Comparison of ENCODE assay signal across 8 cellular contexts in genomic region chr15:74615313-74616019, GRCh38. TPM values are rescaled to one million over a fixed set of nuclear protein-coding genes. Genes with fewer than 3 reads are reported as not detected.
A peak's percentile ranks its signal among the peaks of the same experiment; 100 is the strongest.
DNase-seq lines count a peak whose midpoint lies in the region; ATAC-seq and TF ChIP-seq lines count a peak whose summit lies in the region.

Gene CLK3 (plus strand): TSS chr15:74615836. CDS start chr15:74619197, 3,361 bp downstream.

- no peaks in the 10 kb centered on the region for H3K27me3 ChIP-seq in mammary epithelial cell (ENCODE audit: insufficient read depth, low read length)

- ATAC-seq in GM18907 (IDR thresholded peaks at IDR 0.05; ENCODE audit: unreplicated experiment) (peak; percentile 77), HG03139 (IDR thresholded peaks at IDR 0.05; ENCODE audit: unreplicated experiment) (peak; percentile 79)

- H3K4me1 ChIP-seq in mammary epithelial cell (ENCODE audit: insufficient read depth, low read length), result peaks cover 33% of the 10 kb centered on the region

- CTCF ChIA-PET in AG04449 (lab: Yijun Ruan, JAX), result interaction anchor here (1.0 to 46.3 kb wide), 6 partner anchors 14 to 241 kb away, joined by 3 to 1672 read pairs (median 10); partner anchors contain the start of gene CSK
- CTCF ChIA-PET in mammary epithelial cell (lab: Charles Lee; ENCODE audit: low non-redundant PET), result interaction anchor here (0.5 kb wide), 3 partner anchors 49 to 375 kb away, joined by 3 to 11 read pairs (median 3); no protein-coding TSS in a partner anchor

- in situ Hi-C loops in mammary epithelial cell (cut with MboI; ENCODE audit: low sequenced_read_pairs in 2 of 2), result no loop called here

- H3K36me3 ChIP-seq in mammary epithelial cell (ENCODE audit: insufficient read depth, low read length), result peaks cover 11% of the 10 kb centered on the region

- dilution Hi-C loops in mammary epithelial cell (cut with HindIII; ENCODE audit: low sequenced_read_pairs), result no loop called here

- peak; percentile 41 for DNase-seq in AG04449 (ENCODE audit: low read depth, low spot score)
- DNase-seq in NCI-H2227 treated with DMSO at 0.1 percent for 48 hours (lab: John Stamatoyannopoulos, UW), result peak; percentile 82
- peak; percentile 95 for DNase-seq in mammary epithelial cell
- peak; percentile 99 for DNase-seq in iPS-NIHi7 (ENCODE audit: extremely low spot score)
- peak; percentile 66 for DNase-seq in smooth muscle cell of the brain vasculature (ENCODE audit: low read depth, low spot score)

- intact Hi-C loops in mammary epithelial cell (cut with micrococcal nuclease), result loop anchor here (1.0 to 2.0 kb wide), 6 partner anchors 27 to 177 kb away; partner anchors contain the start of gene UBL7

- H3K4me3 ChIP-seq in AG04449 (ENCODE audit: low read depth, low read length) (peak within 1 kb of the TSS; percentile 97), WI38 (ENCODE audit: low read depth, low read length) (peak within 1 kb of the TSS; percentile 100), mammary epithelial cell (replicated peaks in 1 of 3; ENCODE audit: insufficient read depth in 1 of 3, low read depth in 2 of 3, low read length in 3 of 3) (peak within 1 kb of the TSS; percentile 89 to 93 (median 91))

- H4K20me1 ChIP-seq in mammary epithelial cell (ENCODE audit: insufficient read depth, low read length), result no peaks in the 10 kb centered on the region

- POLR2A ChIA-PET in AG04449 (lab: Yijun Ruan, JAX), result interaction anchor here (0.9 to 3.3 kb wide), 6 partner anchors 9 to 232 kb away, joined by 3 to 22 read pairs (median 6); partner anchors contain the start of genes ARID3B and UBL7

- H2AFZ ChIP-seq in mammary epithelial cell (ENCODE audit: low read depth, low read length), result peak within 1 kb of the TSS; percentile 92

- no peaks in the 10 kb centered on the region for H3K9me3 ChIP-seq in mammary epithelial cell (replicated peaks; ENCODE audit: insufficient read depth, low read length)

- BruUV-seq in mammary epithelial cell (replicated peaks; lab: Mats Ljungman, UMichigan), result TSS peak; percentile 44

- peak within 1 kb of the TSS; percentile 94 for H3K4me2 ChIP-seq in mammary epithelial cell (ENCODE audit: insufficient read depth, low read depth, low read length)

- H3K9ac ChIP-seq in mammary epithelial cell (ENCODE audit: insufficient read depth, low read length), result peak within 1 kb of the TSS; percentile 98

- H3K79me2 ChIP-seq in mammary epithelial cell (ENCODE audit: insufficient read depth, low read length), result peaks cover 55% of the 10 kb centered on the region

- peak within 1 kb of the TSS; percentile 86 for H3K27ac ChIP-seq in mammary epithelial cell (ENCODE audit: insufficient read depth, low read depth, low read length)

- TF ChIP-seq CTCF in AG04449 (IDR thresholded peaks at IDR 0.05; ENCODE audit: insufficient read depth, low read length, missing control alignments), result no peak
- no peak for TF ChIP-seq CTCF in WI38 (IDR thresholded peaks at IDR 0.05; ENCODE audit: low read depth, low read length)
- no peak for TF ChIP-seq CTCF in mammary epithelial cell (conservative IDR thresholded peaks at IDR 0.05 in 1 of 2, IDR thresholded peaks at IDR 0.05 in 1 of 2; ENCODE audit: extremely low read depth in 1 of 2, insufficient read depth in 1 of 2, low read depth in 1 of 2, low read length in 2 of 2)

- no CpG with 5 or more reads among the region's 94 CpGs for WGBS in mammary epithelial cell (ENCODE audit: low coverage, missing lambda C conversion rate)

RNA-seq across cellular contexts. Expression of gene CLK3, which starts in this region (rescaled TPM):
- total RNA-seq in mammary epithelial cell, result 10 to 100 TPM; 52.7 to 58.7 TPM
- 66.0 TPM for polyA plus RNA-seq in mammary epithelial cell
- 155 TPM for polyA minus RNA-seq in mammary epithelial cell

Comparison
In these comparisons a context has a peak if more than half of its experiments do, and no peak if none do; other contexts are left out.
1. Peak in every context shown above with its lines: DNase-seq, ATAC-seq, H3K4me3 ChIP-seq and H3K27ac ChIP-seq.
2. DNase-seq: peak in every context shown above with its lines; median percentile 99 in iPS-NIHi7; 95 in mammary epithelial cell; 82 in NCI-H2227 treated with DMSO at 0.1 percent for 48 hours; 66 in smooth muscle cell of the brain vasculature; 41 in AG04449.